ENCODE assay signal across 29 cellular contexts in genomic region chr22:20869234-20869633, GRCh38.
"Had no signal": no experiment of that assay in that cellular context is flagged by ENCODE, and none has a peak within 500 bp of the region (broad histone marks: within the 10 kb centered on the region; RNA-seq: fewer than 3 reads in every experiment).

No MANE protein-coding gene starts in this region.

- H3K4me3 Mint-ChIP-seq: activated CD8-positive, alpha-beta T cell treated with anti-CD3 and anti-CD28 coated beads, Interleukin-2, amount 10 ng/mL, durations not matched to agents 7 days and 5 days; activated naive CD8-positive, alpha-beta T cell treated with anti-CD3 and anti-CD28 coated beads, Interleukin-2, amount 50 U/mL, for 24 hours; WTC11 had no signal

- H3K27me3 ChIP-seq: ascending aorta, body of pancreas, SJCRH30 had no signal

- ATAC-seq: activated CD8-positive, alpha-beta T cell treated with anti-CD3 and anti-CD28 coated beads, Interleukin-2, amount 10 ng/mL, durations not matched to agents 7 days and 5 days; activated naive CD4-positive, alpha-beta T cell treated with anti-CD3 and anti-CD28 coated beads, Interleukin-2, amount 50 U/mL, for 72 hours; activated naive CD8-positive, alpha-beta T cell treated with anti-CD3 and anti-CD28 coated beads, Interleukin-2, amount 50 U/mL, for 24 hours; body of pancreas; Panc1; Right ventricle myocardium inferior; WTC11 had no signal

- H3K4me2 ChIP-seq: KMS-11, SK-N-SH had no signal

- H3K4me1 ChIP-seq: SJCRH30 had no signal

- H3K27me3 Mint-ChIP-seq: activated naive CD8-positive, alpha-beta T cell treated with anti-CD3 and anti-CD28 coated beads, Interleukin-2, amount 50 U/mL, for 24 hours had no signal

- H3K9me3 ChIP-seq: ascending aorta, body of pancreas, SJCRH30, SK-N-SH had no signal

- DNase-seq: activated CD4-positive, alpha-beta T cell treated with anti-CD3 and anti-CD28 coated beads for 48 hours; activated CD4-positive, alpha-beta T cell treated with anti-CD3 and anti-CD28 coated beads, Interleukin-2, amount 50 U/mL, for 4 hours; activated CD4-positive, CD25-positive, alpha-beta regulatory T cell treated with anti-CD3 and anti-CD28 coated beads, Interleukin-2, amount 50 U/mL, for 72 hours; activated CD8-positive, alpha-beta memory T cell treated with anti-CD3 and anti-CD28 coated beads, Interleukin-2, amount 50 U/mL, for 48 hours; activated CD8-positive, alpha-beta T cell treated with anti-CD3 and anti-CD28 coated beads, Interleukin-2, amount 10 ng/mL, durations not matched to agents 7 days and 5 days; activated naive CD8-positive, alpha-beta T cell treated with anti-CD3 and anti-CD28 coated beads, Interleukin-2, amount 50 U/mL, for 24 hours; activated T-cell treated with anti-CD3 and anti-CD28 coated beads, Interleukin-2, amount 50 U/mL, for 1 hour; amniotic stem cell; body of pancreas; central memory CD4-positive, alpha-beta T cell; NCI-H1092; NCI-H1417; NCI-H1930; NCI-H2171; NCI-H2227 treated with DMSO at 0.1 percent for 48 hours; NCI-H446 treated with DMSO at 0.1 percent for 48 hours; NCI-H524 treated with DMSO at 0.1 percent for 48 hours; NCI-H748 treated with DMSO at 0.1 percent for 48 hours; OCI-M1; RPMI8226; SJCRH30; SK-N-SH; T-helper 9 cell had no signal

- H3K36me3 Mint-ChIP-seq: activated naive CD4-positive, alpha-beta T cell treated with anti-CD3 and anti-CD28 coated beads, Interleukin-2, amount 50 U/mL, for 72 hours had no signal

- H3K9me3 Mint-ChIP-seq: activated naive CD4-positive, alpha-beta T cell treated with anti-CD3 and anti-CD28 coated beads, Interleukin-2, amount 50 U/mL, for 72 hours; activated naive CD8-positive, alpha-beta T cell treated with anti-CD3 and anti-CD28 coated beads, Interleukin-2, amount 50 U/mL, for 24 hours; WTC11 had no signal

- H3K4me3 ChIP-seq: ascending aorta, body of pancreas, SJCRH30 had no signal

- H3K27ac Mint-ChIP-seq: activated CD8-positive, alpha-beta T cell treated with anti-CD3 and anti-CD28 coated beads, Interleukin-2, amount 10 ng/mL, durations not matched to agents 7 days and 5 days; activated naive CD8-positive, alpha-beta T cell treated with anti-CD3 and anti-CD28 coated beads, Interleukin-2, amount 50 U/mL, for 24 hours had no signal

- H3K27ac ChIP-seq: ascending aorta, body of pancreas, KMS-11, SJCRH30 had no signal

- H3K4me1 Mint-ChIP-seq: WTC11 had no signal

- H3K9ac ChIP-seq: KMS-11, SK-N-SH had no signal
